ENCODE assay signal across 8 cellular contexts in the genomic region with DNA sequence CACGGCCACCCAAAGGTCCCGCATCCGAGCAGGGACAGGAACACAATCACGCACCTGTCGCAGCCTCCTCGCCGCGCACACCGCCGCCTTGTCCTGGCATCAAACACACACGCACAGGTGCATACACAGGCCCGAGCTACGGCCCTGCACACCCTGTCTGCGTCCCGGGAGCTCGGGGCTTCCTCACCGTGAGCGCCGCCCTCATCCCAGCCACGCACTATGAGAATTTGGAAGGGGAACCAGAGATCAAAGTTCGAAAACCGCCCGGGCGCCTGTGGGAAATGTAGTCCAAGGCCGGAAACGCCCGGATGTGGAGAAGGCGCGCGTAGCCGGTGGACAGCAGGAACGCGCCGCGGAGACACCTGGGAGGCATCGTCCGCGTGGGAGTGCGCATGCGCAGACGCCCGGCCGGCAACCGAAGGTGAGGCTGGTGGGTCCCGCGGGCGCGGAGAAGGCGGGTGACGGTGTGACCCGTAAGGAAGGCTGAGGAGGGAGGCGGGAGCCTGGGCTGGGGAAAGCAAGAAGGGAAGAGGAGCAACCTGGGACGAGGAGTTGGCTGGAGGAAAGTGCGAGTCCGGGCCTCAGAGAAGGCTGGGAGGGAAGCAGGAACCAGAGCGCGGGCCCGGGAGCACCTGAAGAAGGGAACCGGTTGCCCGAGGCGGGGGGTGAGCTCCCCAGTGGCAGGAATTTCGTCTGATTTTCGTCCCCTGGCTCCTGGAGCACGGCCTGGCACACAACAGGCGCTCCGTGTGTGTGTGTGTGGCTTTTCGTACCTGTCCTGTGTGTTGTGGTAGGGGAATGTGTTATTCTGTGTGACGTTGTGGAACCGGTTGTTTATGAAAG. TPM values are rescaled to one million over a fixed set of nuclear protein-coding genes. Genes with fewer than 3 reads are reported as not detected.
DNase-seq lines count a peak whose midpoint lies in the region; ATAC-seq and TF ChIP-seq lines count a peak whose summit lies in the region.

Gene ZNF567 (plus strand): TSS at position 399 of the 843 bp plus-strand sequence. CDS start 7,256 bp downstream, outside the sequence.

- POLR2A ChIA-PET in HEK293T (lab: Yijun Ruan, JAX), result interaction anchor here (0.9 to 2.0 kb wide), 5 partner anchors 21 to 473 kb away, joined by 3 to 6 read pairs (median 4); partner anchors contain the start of genes ZNF345, ZNF461 and ZNF565

- H3K36me3 Mint-ChIP-seq in activated naive CD4-positive, alpha-beta T cell treated with anti-CD3 and anti-CD28 coated beads, Interleukin-2, amount 50 U/mL, for 72 hours, result peaks cover 64 to 81% of the 10 kb centered on the region in 2 donors

- H3K4me3 ChIP-seq in SK-N-MC, result peak within 1 kb of the TSS; percentile 91

- DNase-seq in GM03348 (ENCODE audit: low spot score) (peak; percentile 99), HEK293T (ENCODE audit: extremely low spot score) (peak; percentile 95), NCI-H1048 (lab: John Stamatoyannopoulos, UW) (peak; percentile 91), SK-N-MC (ENCODE audit: low read depth, low spot score) (peak; percentile 73), glomerular visceral epithelial cell (ENCODE audit: extremely low spot score) (peak; percentile 96), occipital lobe (lab: John Stamatoyannopoulos, UW) (peak; percentile 92)
- peak; percentile 97 for DNase-seq in activated naive CD4-positive, alpha-beta T cell treated with anti-CD3 and anti-CD28 coated beads, Interleukin-2, amount 50 U/mL, for 72 hours (ENCODE audit: low spot score in 2 of 2)

- CTCF ChIA-PET in HEK293T (lab: Yijun Ruan, JAX), result no interaction called here

- peak within 1 kb of the TSS; percentile 96 to 98 for H3K27ac Mint-ChIP-seq in activated naive CD4-positive, alpha-beta T cell treated with anti-CD3 and anti-CD28 coated beads, Interleukin-2, amount 50 U/mL, for 72 hours

- peaks cover 22 to 26% of the 10 kb centered on the region in 2 donors for H3K9me3 Mint-ChIP-seq in activated naive CD4-positive, alpha-beta T cell treated with anti-CD3 and anti-CD28 coated beads, Interleukin-2, amount 50 U/mL, for 72 hours

- peaks cover 51% of the 10 kb centered on the region for H3K36me3 ChIP-seq in SK-N-MC (ENCODE audit: insufficient read depth, low read length)

- ATAC-seq in activated naive CD4-positive, alpha-beta T cell treated with anti-CD3 and anti-CD28 coated beads, Interleukin-2, amount 50 U/mL, for 72 hours, result peak; percentile 96 to 97

- H3K9me3 ChIP-seq in SK-N-MC (ENCODE audit: low read depth, low read length), result peaks cover 16% of the 10 kb centered on the region

- peak within 1 kb of the TSS; percentile 95 for H3K9ac ChIP-seq in SK-N-MC (ENCODE audit: insufficient read length)

- H3K27ac ChIP-seq in SK-N-MC (peak within 1 kb of the TSS; percentile 55; the same call in 1 of the 2 replicates), temporal lobe (ENCODE audit: low read depth, low read length) (peak within 1 kb of the TSS; percentile 0)

TF ChIP-seq in HEK293T, 16 proteins besides CTCF, POLR2A, EP300 and RAD21:
- peak; percentile 59 for TF ChIP-seq L3MBTL2 (conservative IDR thresholded peaks at IDR 0.05)
- TF ChIP-seq FOXA1 (IDR thresholded peaks at IDR 0.05), result no peak
- no peak for TF ChIP-seq PKNOX1 (IDR thresholded peaks at IDR 0.05)
- no peak for TF ChIP-seq SUZ12 (IDR thresholded peaks at IDR 0.05)
- 0 out of 2 replicates have a peak, but pooled peaks have one; percentile 19 for TF ChIP-seq ELF4 (IDR thresholded peaks at IDR 0.05)
- TF ChIP-seq NFRKB (IDR thresholded peaks at IDR 0.05), result no peak
- TF ChIP-seq LEF1 (IDR thresholded peaks at IDR 0.05; ENCODE audit: borderline replicate concordance), result no peak
TF ChIP-seq in HEK293T: peak in this region for 2.

RNA-seq across cellular contexts. Expression of gene ZNF567, which starts in this region (rescaled TPM):
- total RNA-seq in activated naive CD4-positive, alpha-beta T cell treated with anti-CD3 and anti-CD28 coated beads, Interleukin-2, amount 50 U/mL, for 72 hours, result 1 to 10 TPM; 5.4 to 7.4 TPM
- total RNA-seq in occipital lobe (19.2 TPM), temporal lobe (11.6 TPM)

Comparison
In these comparisons a context has a peak if more than half of its experiments do, and no peak if none do; other contexts are left out.
1. Peak in every context shown above with its lines: DNase-seq, ATAC-seq, H3K4me3 ChIP-seq and H3K27ac ChIP-seq.